Comparison of ENCODE assay signal across 15 cellular contexts in genomic region chr6:1895721-1896120, GRCh38.
"Had no signal": no experiment of that assay in that cellular context is flagged by ENCODE, and none has a peak within 500 bp of the region (broad histone marks: within the 10 kb centered on the region; RNA-seq: fewer than 3 reads in every experiment).

No MANE protein-coding gene starts in this region.

- H3K9me3 ChIP-seq: gastrocnemius medialis, thyroid gland, vagina had no signal

- H3K27me3 ChIP-seq: brain microvascular endothelial cell, dorsolateral prefrontal cortex, gastrocnemius medialis, thyroid gland, vagina had no signal

- H3K4me3 ChIP-seq: dorsolateral prefrontal cortex, gastrocnemius medialis, thyroid gland, vagina had no signal

- H3K4me1 ChIP-seq: gastrocnemius medialis, parathyroid adenoma, thyroid gland, vagina had no signal

- DNase-seq: activated CD4-positive, alpha-beta T cell treated with anti-CD3 and anti-CD28 coated beads, Interleukin-2, amount 10 ng/mL, durations not matched to agents 24 days and 14 days; activated naive CD4-positive, alpha-beta T cell treated with anti-CD3 and anti-CD28 coated beads, Interleukin-2, amount 10 ng/mL, durations not matched to agents 7 days and 5 days; brain microvascular endothelial cell; cerebellar nuclear complex; dorsolateral prefrontal cortex; gastrocnemius medialis; kidney; retina; stimulated activated CD4-positive, alpha-beta T cell treated with anti-CD3 and anti-CD28 coated beads, Interleukin-15, amount 100 ng/mL, for 24 hours; stimulated activated CD4-positive, alpha-beta T cell treated with anti-CD3 and anti-CD28 coated beads, Interleukin-4, amount 100 ng/mL, for 24 hours; stimulated activated naive CD8-positive, alpha-beta T cell treated with anti-CD3 and anti-CD28 coated beads, Interleukin-15, amount 100 ng/mL, for 72 hours; T-cell; thyroid gland had no signal

- H3K36me3 ChIP-seq: brain microvascular endothelial cell, gastrocnemius medialis, thyroid gland, vagina had no signal

- ATAC-seq: gastrocnemius medialis; stimulated activated naive CD8-positive, alpha-beta T cell treated with anti-CD3 and anti-CD28 coated beads, Interleukin-15, amount 100 ng/mL, for 72 hours; T-cell had no signal

- H3K27ac ChIP-seq: brain microvascular endothelial cell, dorsolateral prefrontal cortex, gastrocnemius medialis, parathyroid adenoma, thyroid gland, vagina had no signal
